In the genomic region with DNA sequence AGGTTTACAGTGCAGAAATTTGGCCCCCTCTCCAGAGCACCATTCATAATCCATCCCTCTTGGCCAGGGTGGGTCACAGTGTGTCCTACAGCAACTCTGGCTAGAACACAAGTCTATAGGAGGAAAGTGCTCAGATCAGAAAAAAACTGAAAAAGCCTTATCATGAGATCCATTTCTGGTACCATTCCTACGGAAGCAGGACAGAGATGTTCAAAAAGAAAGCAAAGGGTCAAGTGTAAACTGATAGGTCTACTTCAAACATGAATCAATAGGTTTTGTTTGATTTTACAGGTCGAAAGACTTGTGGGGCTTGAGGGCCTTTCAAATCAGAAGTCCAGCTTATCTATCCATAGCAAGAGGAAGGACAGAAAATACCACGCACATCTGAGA, we compare ENCODE assay signal across 1 cellular context.
TF ChIP-seq lines count a peak whose summit lies in the region.

No MANE protein-coding gene starts in this region.

TF ChIP-seq in IMR-90, 13 proteins besides CTCF, POLR2A, EP300 and RAD21 (continued from another document):
- TF ChIP-seq, protein P1, sequence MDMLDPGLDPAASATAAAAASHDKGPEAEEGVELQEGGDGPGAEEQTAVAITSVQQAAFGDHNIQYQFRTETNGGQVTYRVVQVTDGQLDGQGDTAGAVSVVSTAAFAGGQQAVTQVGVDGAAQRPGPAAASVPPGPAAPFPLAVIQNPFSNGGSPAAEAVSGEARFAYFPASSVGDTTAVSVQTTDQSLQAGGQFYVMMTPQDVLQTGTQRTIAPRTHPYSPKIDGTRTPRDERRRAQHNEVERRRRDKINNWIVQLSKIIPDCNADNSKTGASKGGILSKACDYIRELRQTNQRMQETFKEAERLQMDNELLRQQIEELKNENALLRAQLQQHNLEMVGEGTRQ (IDR thresholded peaks at IDR 0.05; ENCODE audit: low read depth, low read length), result no peak
- no peak for TF ChIP-seq MAZ (IDR thresholded peaks at IDR 0.05; ENCODE audit: borderline replicate concordance, low read depth, low read length)
- TF ChIP-seq MAFK (IDR thresholded peaks at IDR 0.05; ENCODE audit: low read depth, low read length), result no peak
- no peak for TF ChIP-seq SMC3 (IDR thresholded peaks at IDR 0.05; ENCODE audit: low read depth, low read length)
- no peak for TF ChIP-seq FOS (IDR thresholded peaks at IDR 0.05; ENCODE audit: low read depth, low read length)
- no peak for TF ChIP-seq NFE2L2 (IDR thresholded peaks at IDR 0.05; ENCODE audit: low read depth, low read length)
- no peak for TF ChIP-seq CEBPB (IDR thresholded peaks at IDR 0.05; ENCODE audit: low read depth, low read length)
- no peak for TF ChIP-seq RFX5 (IDR thresholded peaks at IDR 0.05; ENCODE audit: low read depth, low read length)
- no peak for TF ChIP-seq RCOR1 (IDR thresholded peaks at IDR 0.05; ENCODE audit: insufficient replicate concordance, low read length)
- no peak for TF ChIP-seq BHLHE40 (IDR thresholded peaks at IDR 0.05; ENCODE audit: low read depth, low read length)
- TF ChIP-seq CHD1 (IDR thresholded peaks at IDR 0.05; ENCODE audit: low read depth, low read length), result no peak
- TF ChIP-seq ELK1 (IDR thresholded peaks at IDR 0.05; ENCODE audit: borderline replicate concordance, low read depth, low read length), result no peak
